ENCODE assay signal across 8 cellular contexts in the genomic region with DNA sequence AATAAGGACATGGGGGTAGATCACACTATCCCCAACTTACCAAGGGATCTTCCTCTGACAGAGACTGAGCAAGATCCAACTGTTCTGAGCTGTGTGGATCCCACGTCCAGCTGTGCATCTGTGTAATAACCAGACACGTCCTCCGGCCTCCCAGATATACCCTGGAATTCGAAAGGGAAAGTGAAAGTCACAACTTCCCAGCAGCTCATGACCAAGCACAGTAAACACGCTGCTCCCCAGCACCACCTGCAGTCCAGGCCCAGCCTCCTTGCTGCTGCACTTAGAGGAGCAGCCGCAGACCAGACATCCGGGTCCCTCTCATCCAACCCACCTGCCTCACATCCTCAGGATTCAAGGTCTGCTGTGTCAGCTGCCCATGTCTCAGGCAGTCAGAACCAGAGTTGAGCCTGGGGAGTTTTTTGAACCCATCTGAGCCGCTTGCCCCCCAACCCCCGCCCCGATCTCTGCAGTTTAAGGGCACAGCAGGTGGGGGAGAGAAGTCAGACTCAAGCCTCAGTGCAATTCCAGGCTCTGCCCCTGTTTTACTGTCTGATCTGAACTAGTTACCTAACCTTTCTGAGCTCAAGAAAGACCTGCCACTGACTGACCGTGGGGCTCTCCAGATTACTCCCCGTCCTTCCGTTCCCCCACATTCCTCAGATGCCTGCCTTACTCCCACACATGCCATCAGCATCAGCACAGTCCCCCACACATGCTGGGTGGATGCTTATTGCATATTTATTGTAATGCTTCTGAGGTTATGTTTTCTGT. TPM values are rescaled to one million over a fixed set of nuclear protein-coding genes. Genes with fewer than 3 reads are reported as not detected.
A peak's percentile ranks its signal among the peaks of the same experiment; 100 is the strongest.
DNase-seq lines count a peak whose midpoint lies in the region; ATAC-seq and TF ChIP-seq lines count a peak whose summit lies in the region.

A gene with protein sequence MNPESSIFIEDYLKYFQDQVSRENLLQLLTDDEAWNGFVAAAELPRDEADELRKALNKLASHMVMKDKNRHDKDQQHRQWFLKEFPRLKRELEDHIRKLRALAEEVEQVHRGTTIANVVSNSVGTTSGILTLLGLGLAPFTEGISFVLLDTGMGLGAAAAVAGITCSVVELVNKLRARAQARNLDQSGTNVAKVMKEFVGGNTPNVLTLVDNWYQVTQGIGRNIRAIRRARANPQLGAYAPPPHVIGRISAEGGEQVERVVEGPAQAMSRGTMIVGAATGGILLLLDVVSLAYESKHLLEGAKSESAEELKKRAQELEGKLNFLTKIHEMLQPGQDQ (minus strand): TSS at position 127 of the 771 bp plus-strand sequence. CDS start 6,365 bp downstream, outside the sequence.

- peaks cover 26% of the 10 kb centered on the region for H3K36me3 Mint-ChIP-seq in T-cell

- H3K27ac ChIP-seq in adrenal gland (peak within 1 kb of the TSS; percentile 78 to 95 (median 85)), heart right ventricle (peak within 1 kb of the TSS; percentile 83 to 97 (median 92)), upper lobe of left lung (peak within 1 kb of the TSS; percentile 87 to 96 (median 94))

- H3K36me3 ChIP-seq in adrenal gland (replicated peaks in 1 of 2) (no peaks in the 10 kb centered on the region), heart right ventricle (peaks cover 0 to 24% (median 10%) of the 10 kb centered on the region in 9 donors), upper lobe of left lung (peaks cover 0 to 17% (median 2%) of the 10 kb centered on the region in 4 donors)

- peak within 1 kb of the TSS; percentile 69 for H3K4me3 ChIP-seq in GM12865 (ENCODE audit: low read depth, low read length)
- peak within 1 kb of the TSS; percentile 14 to 80 (median 43) for H3K4me3 ChIP-seq in adrenal gland
- peak within 1 kb of the TSS; percentile 59 to 83 (median 66) for H3K4me3 ChIP-seq in heart right ventricle
- H3K4me3 ChIP-seq in upper lobe of left lung, result peak within 1 kb of the TSS; percentile 61 to 82 (median 70)

- H3K27me3 ChIP-seq in adrenal gland (no peaks in the 10 kb centered on the region), heart right ventricle (no peaks in the 10 kb centered on the region), upper lobe of left lung (no peaks in the 10 kb centered on the region)

- no peaks in the 10 kb centered on the region for H3K9me3 ChIP-seq in adrenal gland (replicated peaks in 1 of 3)
- peaks cover 0 to 9% (median 0%) of the 10 kb centered on the region in 11 donors for H3K9me3 ChIP-seq in heart right ventricle
- H3K9me3 ChIP-seq in upper lobe of left lung, result no peaks in the 10 kb centered on the region

- peak in 1 of 4 donors; percentile 71 for TF ChIP-seq EP300 in upper lobe of left lung (IDR thresholded peaks at IDR 0.05)

- peaks cover 51 to 57% (median 54%) of the 10 kb centered on the region in 3 donors for H3K4me1 Mint-ChIP-seq in T-cell

- DNase-seq in GM12865 (ENCODE audit: low read depth) (peak; percentile 92), NCI-H1105 (lab: John Stamatoyannopoulos, UW) (peak; percentile 89), T-cell (peak; percentile 62 to 94 (median 85)), adrenal gland (peak; percentile 88 to 98 (median 94)), heart right ventricle (peak; percentile 86 to 93), posterior cingulate gyrus (peak; percentile 77 to 98 (median 88)), upper lobe of left lung (peak; percentile 58 to 97)

- H3K27me3 Mint-ChIP-seq in T-cell, result no peaks in the 10 kb centered on the region

- H3K4me1 ChIP-seq in adrenal gland (replicated peaks in 1 of 2), result peaks cover 19 to 35% of the 10 kb centered on the region in 2 donors
- H3K4me1 ChIP-seq in heart right ventricle, result peaks cover 28 to 62% (median 55%) of the 10 kb centered on the region in 9 donors
- peaks cover 43 to 54% (median 45%) of the 10 kb centered on the region in 4 donors for H3K4me1 ChIP-seq in upper lobe of left lung

- intact Hi-C loops in adrenal gland (cut with DNase I), result no loop called here
- intact Hi-C loops in heart right ventricle (cut with DNase I), result loop anchor here in 7 of 10 donors (5.0 kb wide), 5 partner anchors 37 to 47 kb away; a partner anchor contains a TSS
- intact Hi-C loops in posterior cingulate gyrus (cut with DNase I), result loop anchor here (5.0 kb wide), 2 partner anchors 38 to 47 kb away; no protein-coding TSS in a partner anchor

- POLR2A ChIA-PET in T-cell (lab: Charles Lee), result interaction anchor here (0.6 to 0.7 kb wide), 4 partner anchors 13 to 589 kb away, joined by 3 to 9 read pairs (median 6); a partner anchor contains a TSS

- H3K27ac Mint-ChIP-seq in T-cell, result peak within 1 kb of the TSS; percentile 96 to 99

- peak; percentile 78 for ATAC-seq in HG02623 (IDR thresholded peaks at IDR 0.05; ENCODE audit: unreplicated experiment)
- ATAC-seq in T-cell (replicated peaks in 1 of 4), result peak; percentile 98 to 99 (median 99)
- ATAC-seq in heart right ventricle, result peak; percentile 94 to 98 (median 97)
- peak; percentile 97 for ATAC-seq in upper lobe of left lung (ENCODE audit: low FRiP score in 2 of 2)

- peak within 1 kb of the TSS; percentile 99 to 100 (median 99) for H3K4me3 Mint-ChIP-seq in T-cell

- TF ChIP-seq CTCF in GM12865 (IDR thresholded peaks at IDR 0.05; ENCODE audit: insufficient read depth, low read depth, low read length, missing control alignments), result peak; percentile 74
- peak; percentile 39 to 71 (median 64) for TF ChIP-seq CTCF in adrenal gland (IDR thresholded peaks at IDR 0.05)
- TF ChIP-seq CTCF in heart right ventricle (IDR thresholded peaks at IDR 0.05), result peak; percentile 37 to 91 (median 71)
- TF ChIP-seq CTCF in upper lobe of left lung (IDR thresholded peaks at IDR 0.05), result peak; percentile 53 to 81 (median 70)

- H3K9me3 Mint-ChIP-seq in T-cell, result peaks cover 0 to 5% (median 0%) of the 10 kb centered on the region in 3 donors

- CTCF ChIA-PET in T-cell (lab: Charles Lee), result interaction anchor here in 1 of 2 donors (0.6 to 1.7 kb wide), 12 partner anchors 12 to 989 kb away, joined by 3 to 6 read pairs (median 4); a partner anchor contains a TSS

- WGBS in adrenal gland, 4 donors, result 6 to 26% (median 10%) methylated on average over 9 to 13 of the region's 13 CpGs
- 14 to 17% methylated on average over 13 of the region's 13 CpGs for WGBS in heart right ventricle, 2 donors
- WGBS in upper lobe of left lung, 2 donors, result 25 to 26% methylated on average over 10 to 13 of the region's 13 CpGs

- peak; percentile 78 to 91 for TF ChIP-seq POLR2A in adrenal gland (IDR thresholded peaks at IDR 0.05)
- TF ChIP-seq POLR2A in upper lobe of left lung (IDR thresholded peaks at IDR 0.05), result peak in 3 of 4 donors; percentile 57 to 84 (median 84)

RNA-seq across cellular contexts. Expression of the gene that starts here (rescaled TPM):
- total RNA-seq in T-cell (10 to 100 TPM; 38.3 to 80.7 (median 70.6) TPM), adrenal gland (10 to 100 TPM; 16.1 to 49.3 (median 40.0) TPM), heart right ventricle (100 to 1,000 TPM in 1 of 10 donors, 10 to 100 TPM in 9; 30.9 to 215 (median 53.3) TPM), upper lobe of left lung (10 to 100 TPM; 32.8 to 76.5 (median 52.6) TPM)
- polyA plus RNA-seq in adrenal gland (10 to 100 TPM; 36.7 to 73.8 (median 49.2) TPM), heart right ventricle (10 to 100 TPM; 28.6 to 55.5 TPM)

Comparison
In these comparisons a context has a peak if more than half of its experiments do, and no peak if none do; other contexts are left out.
1. Peak in every context shown above with its lines: DNase-seq, ATAC-seq, H3K4me3 ChIP-seq and H3K27ac ChIP-seq.
2. intact Hi-C loops: an anchor here in heart right ventricle (5.0 kb wide) and posterior cingulate gyrus (5.0 kb wide); none called in adrenal gland.